8 cellular contexts compared by ENCODE assay signal in genomic region chr7:33334349-33334748, GRCh38.
DNase-seq lines count a peak whose midpoint lies in the region; ATAC-seq lines count a peak whose summit lies in the region.

No MANE protein-coding gene starts in this region.

- ATAC-seq in HG02588 (IDR thresholded peaks at IDR 0.05; ENCODE audit: unreplicated experiment) = no peak

- DNase-seq in NCI-H524 (lab: John Stamatoyannopoulos, UW) (peak; percentile 12 to 45), NCI-H524 treated with DMSO at 0.1 percent for 48 hours (lab: John Stamatoyannopoulos, UW) (no peak), NCI-H2171 (lab: John Stamatoyannopoulos, UW) (peak; percentile 8), dermis blood vessel endothelial cell (peak; percentile 57), retina (peak; percentile 13), occipital lobe (lab: John Stamatoyannopoulos, UW) (no peak)
- no peak for DNase-seq in activated CD4-positive, alpha-beta T cell treated with anti-CD3 and anti-CD28 coated beads, Interleukin-2, amount 50 U/mL, for 1 hour

Comparison
In these comparisons a context has a peak if more than half of its experiments do, and no peak if none do; other contexts are left out.
1. DNase-seq: peak in NCI-H524 (2 of 2), NCI-H2171 (single experiment), dermis blood vessel endothelial cell (single experiment) and retina (single experiment); none in NCI-H524 treated with DMSO at 0.1 percent for 48 hours (single experiment), activated CD4-positive, alpha-beta T cell treated with anti-CD3 and anti-CD28 coated beads, Interleukin-2, amount 50 U/mL, for 1 hour (single experiment) and occipital lobe (single experiment).